Comparison of ENCODE assay signal across 13 cellular contexts in genomic region chrX:40100537-40101429, GRCh38. TPM values are rescaled to one million over a fixed set of nuclear protein-coding genes. Genes with fewer than 3 reads are reported as not detected.
DNase-seq lines count a peak whose midpoint lies in the region; ATAC-seq lines count a peak whose summit lies in the region.
"Had no signal": no experiment of that assay in that cellular context is flagged by ENCODE, and none has a peak within 500 bp of the region (broad histone marks: within the 10 kb centered on the region; RNA-seq: fewer than 3 reads in every experiment).

No MANE protein-coding gene starts in this region.

- no peaks in the 10 kb centered on the region for H3K9me3 ChIP-seq in SK-N-MC (ENCODE audit: low read depth, low read length)
- H3K9me3 ChIP-seq: testis had no signal

- no peaks in the 10 kb centered on the region for H3K27me3 Mint-ChIP-seq in activated CD4-positive, alpha-beta T cell treated with anti-CD3 and anti-CD28 coated beads, Interleukin-2, amount 10 ng/mL, durations not matched to agents 7 days and 5 days

- CTCF ChIA-PET in activated CD4-positive, alpha-beta T cell treated with anti-CD3 and anti-CD28 coated beads, Interleukin-2, amount 10 ng/mL, durations not matched to agents 7 days and 5 days (lab: Charles Lee), result interaction anchor here (1.3 kb wide), 1 partner anchor 90 kb away, joined by 3 read pairs; no protein-coding TSS in a partner anchor

- ATAC-seq in activated CD4-positive, CD25-positive, alpha-beta regulatory T cell treated with anti-CD3 and anti-CD28 coated beads, Interleukin-2, amount 50 U/mL, for 24 hours, result no peak

- peak overlapping the region; percentile 26 for H3K9ac ChIP-seq in SK-N-MC (ENCODE audit: insufficient read length)

- H3K27ac ChIP-seq in SK-N-MC (peak overlapping the region; percentile 93), urinary bladder (ENCODE audit: low read depth) (peak overlapping the region; percentile 50)
- H3K27ac ChIP-seq: testis had no signal

- POLR2A ChIA-PET in activated CD4-positive, alpha-beta T cell treated with anti-CD3 and anti-CD28 coated beads, Interleukin-2, amount 10 ng/mL, durations not matched to agents 7 days and 5 days (lab: Charles Lee), result no interaction called here

- H3K4me3 Mint-ChIP-seq in activated CD4-positive, alpha-beta T cell treated with anti-CD3 and anti-CD28 coated beads, Interleukin-2, amount 10 ng/mL, durations not matched to agents 7 days and 5 days, result no peak overlapping the region

- peak overlapping the region; percentile 62 for H3K4me3 ChIP-seq in SK-N-MC
- H3K4me3 ChIP-seq in urinary bladder (ENCODE audit: low read depth, low read length), result no peak overlapping the region
- H3K4me3 ChIP-seq: testis had no signal

- no peaks in the 10 kb centered on the region for H3K9me3 Mint-ChIP-seq in activated CD4-positive, alpha-beta T cell treated with anti-CD3 and anti-CD28 coated beads, Interleukin-2, amount 10 ng/mL, durations not matched to agents 7 days and 5 days

- H3K36me3 Mint-ChIP-seq in activated CD4-positive, alpha-beta T cell treated with anti-CD3 and anti-CD28 coated beads, Interleukin-2, amount 10 ng/mL, durations not matched to agents 7 days and 5 days (ENCODE audit: low read depth), result no peaks in the 10 kb centered on the region

- WGBS in urinary bladder, result 82% methylated on average over 31 of the region's 31 CpGs

- H3K4me1 Mint-ChIP-seq in activated CD4-positive, alpha-beta T cell treated with anti-CD3 and anti-CD28 coated beads, Interleukin-2, amount 10 ng/mL, durations not matched to agents 7 days and 5 days, result peaks cover 12% of the 10 kb centered on the region

- H3K4me1 ChIP-seq in urinary bladder (ENCODE audit: insufficient read depth), result no peaks in the 10 kb centered on the region

- peak overlapping the region; percentile 77 for H3K27ac Mint-ChIP-seq in activated CD4-positive, alpha-beta T cell treated with anti-CD3 and anti-CD28 coated beads, Interleukin-2, amount 10 ng/mL, durations not matched to agents 7 days and 5 days

- H3K36me3 ChIP-seq in SK-N-MC (ENCODE audit: insufficient read depth, low read length), result no peaks in the 10 kb centered on the region
- H3K36me3 ChIP-seq in urinary bladder (ENCODE audit: insufficient read depth), result no peaks in the 10 kb centered on the region

- no peak for DNase-seq in activated CD4-positive, alpha-beta T cell treated with anti-CD3 and anti-CD28 coated beads, Interleukin-2, amount 10 ng/mL, durations not matched to agents 7 days and 5 days
- no peak for DNase-seq in activated CD4-positive, alpha-beta T cell treated with anti-CD3 and anti-CD28 coated beads for 4 hours
- no peak for DNase-seq in SK-N-MC (ENCODE audit: low read depth, low spot score)
- peak; percentile 73 for DNase-seq in left kidney (ENCODE audit: low read depth, low spot score)
- no peak for DNase-seq in C1 segment of cervical spinal cord (lab: John Stamatoyannopoulos, UW)
- no peak for DNase-seq in activated CD8-positive, alpha-beta memory T cell treated with anti-CD3 and anti-CD28 coated beads for 24 hours
- DNase-seq: ACHN; NCI-H1092; stimulated activated CD4-positive, alpha-beta T cell treated with anti-CD3 and anti-CD28 coated beads, Interleukin-4, amount 100 ng/mL, for 4 hours; T-helper 9 cell; testis had no signal

RNA-seq across cellular contexts. Expression of gene BCOR, which starts 3.0 kb away (rescaled TPM):
- 10 to 100 TPM; 53.1 to 54.9 TPM for total RNA-seq in activated CD4-positive, alpha-beta T cell treated with anti-CD3 and anti-CD28 coated beads, Interleukin-2, amount 10 ng/mL, durations not matched to agents 7 days and 5 days
- total RNA-seq in urinary bladder, result 26.5 TPM
- 20.8 TPM for polyA plus RNA-seq in urinary bladder
